8 cellular contexts compared by ENCODE assay signal in the genomic region with DNA sequence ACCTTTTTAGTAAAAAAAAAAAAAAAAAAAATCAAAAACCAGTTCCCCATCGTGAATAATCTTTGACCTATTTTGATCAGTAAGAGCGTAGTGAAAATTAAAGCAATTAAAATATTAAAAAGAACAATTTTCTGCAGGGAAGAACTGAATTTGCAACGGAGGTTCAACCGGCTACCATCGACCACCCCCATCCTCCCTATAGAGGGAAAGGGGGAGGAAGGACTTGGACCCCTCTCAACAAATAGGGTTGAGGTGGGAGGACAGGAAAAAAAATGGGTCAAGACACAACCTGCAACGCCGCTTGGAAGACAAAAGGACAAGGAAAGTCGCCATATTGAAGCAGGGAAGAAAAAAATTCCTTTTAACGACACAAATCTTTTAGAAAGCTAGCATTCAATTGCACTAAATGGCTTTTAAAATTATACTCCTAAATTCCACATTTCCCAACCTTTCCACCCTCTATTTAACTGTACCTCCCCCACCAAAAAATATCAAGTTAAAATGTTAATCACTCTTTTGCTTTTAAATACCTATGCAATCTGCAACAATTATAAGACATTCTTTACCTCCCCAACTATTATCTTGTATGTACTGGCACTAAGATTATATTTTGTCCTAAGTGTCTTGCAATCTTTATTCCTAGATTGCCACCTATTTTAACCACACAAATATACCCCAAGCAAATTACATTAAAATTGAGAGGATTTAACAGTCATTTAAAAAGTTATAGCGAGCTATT. TPM values are rescaled to one million over a fixed set of nuclear protein-coding genes. Genes with fewer than 3 reads are reported as not detected.
DNase-seq lines count a peak whose midpoint lies in the region; ATAC-seq and TF ChIP-seq lines count a peak whose summit lies in the region.

No MANE protein-coding gene starts in this region.

- H3K27ac ChIP-seq in endodermal cell (ENCODE audit: low read depth, low read length): peak overlapping the region; percentile 99
- H3K27ac ChIP-seq in tibial nerve: peak overlapping the region; percentile 94 to 100 (median 97)

- no peak for TF ChIP-seq EP300 in tibial nerve (IDR thresholded peaks at IDR 0.05)

- no peaks in the 10 kb centered on the region for H3K9me3 Mint-ChIP-seq in endodermal cell

- ATAC-seq in Right ventricle myocardium inferior: peak; percentile 11
- ATAC-seq in mucosa of descending colon: no peak

- no peak for TF ChIP-seq POLR2A in tibial nerve (IDR thresholded peaks at IDR 0.05)

- H3K9me3 ChIP-seq in endodermal cell (ENCODE audit: control insufficient read depth, low read length) (no peaks in the 10 kb centered on the region), mucosa of descending colon (no peaks in the 10 kb centered on the region), tibial nerve (no peaks in the 10 kb centered on the region)

- DNase-seq in Right ventricle myocardium inferior (ENCODE audit: missing footprints): no peak
- no peak for DNase-seq in cardiac septum (ENCODE audit: low spot score)
- DNase-seq in NCI-H2107 treated with DMSO at 0.1 percent for 48 hours (lab: John Stamatoyannopoulos, UW; ENCODE audit: unreplicated experiment): peak; percentile 35
- DNase-seq in activated CD4-positive, alpha-beta T cell treated with anti-CD3 and anti-CD28 coated beads for 48 hours: peak; percentile 52
- peak; percentile 84 for DNase-seq in endodermal cell
- peak in 1 of 3 donors; percentile 44 for DNase-seq in mucosa of descending colon
- no peak for DNase-seq in tibial nerve (ENCODE audit: low spot score in 2 of 2)
- DNase-seq in T1000 (lab: John Stamatoyannopoulos, UW): no peak

- peak overlapping the region; percentile 99 for H3K4me3 Mint-ChIP-seq in endodermal cell

- H3K27ac Mint-ChIP-seq in endodermal cell: peak overlapping the region; percentile 100

- TF ChIP-seq CTCF in endodermal cell (conservative IDR thresholded peaks at IDR 0.05): no peak
- TF ChIP-seq CTCF in mucosa of descending colon (IDR thresholded peaks at IDR 0.05): no peak
- no peak for TF ChIP-seq CTCF in tibial nerve (IDR thresholded peaks at IDR 0.05)

- H3K4me3 ChIP-seq in endodermal cell (ENCODE audit: low read length) (peak overlapping the region; percentile 92), mucosa of descending colon (peak overlapping the region; percentile 73), tibial nerve (peak overlapping the region; percentile 66 to 95 (median 90))

- no peaks in the 10 kb centered on the region for H3K27me3 ChIP-seq in endodermal cell (ENCODE audit: control insufficient read depth, insufficient read depth, low read length, poor library complexity, severe bottlenecking)
- no peaks in the 10 kb centered on the region for H3K27me3 ChIP-seq in tibial nerve

- intact Hi-C loops in Right ventricle myocardium inferior (cut with DNase I) (loop anchor here (5.0 kb wide), 1 partner anchor 57 kb away; a partner anchor contains a TSS), cardiac septum (cut with DNase I) (loop anchor here (5.0 kb wide), 3 partner anchors 58 to 927 kb away; a partner anchor contains a TSS), mucosa of descending colon (cut with DNase I, micrococcal nuclease) (no loop called here)

- peak overlapping the region; percentile 100 for H3K9ac ChIP-seq in endodermal cell (ENCODE audit: extremely low read depth, low read length, poor library complexity, severe bottlenecking)

- H3K4me1 ChIP-seq in endodermal cell (ENCODE audit: control insufficient read depth, insufficient read depth, low read length) (peaks cover 2% of the 10 kb centered on the region), mucosa of descending colon (ENCODE audit: low read depth) (peaks cover 34% of the 10 kb centered on the region), tibial nerve (peaks cover 0 to 60% (median 44%) of the 10 kb centered on the region in 4 donors)

- H3K36me3 Mint-ChIP-seq in endodermal cell (ENCODE audit: low read depth): peaks cover 34% of the 10 kb centered on the region

- H3K27me3 Mint-ChIP-seq in endodermal cell (ENCODE audit: insufficient read depth): no peaks in the 10 kb centered on the region

- peaks cover 23% of the 10 kb centered on the region for H3K4me1 Mint-ChIP-seq in endodermal cell

- H3K36me3 ChIP-seq in endodermal cell (ENCODE audit: control insufficient read depth, insufficient read depth, low read length) (peaks cover 53% of the 10 kb centered on the region), mucosa of descending colon (ENCODE audit: low read depth) (no peaks in the 10 kb centered on the region), tibial nerve (peaks cover 8 to 28% (median 15%) of the 10 kb centered on the region in 3 donors)

- WGBS in endodermal cell (ENCODE audit: insufficient coverage in 1 of 2, insufficient read length in 1 of 2), 2 experiments: 0 to 2% methylated on average over 4 to 10 of the region's 10 CpGs
- 0% methylated on average over 10 of the region's 10 CpGs for WGBS in tibial nerve, 2 donors

RNA-seq across cellular contexts. Expression of a gene that starts 1.7 kb away (rescaled TPM):
- total RNA-seq in Right ventricle myocardium inferior: 33.5 TPM
- 30.0 TPM for total RNA-seq in cardiac septum
- total RNA-seq in endodermal cell: 100 to 1,000 TPM; 122 to 126 TPM
- polyA plus RNA-seq in endodermal cell (2013, experiment 1 of 2): 43.2 TPM
- polyA plus RNA-seq in endodermal cell (2013, experiment 2 of 2): 41.9 TPM
- total RNA-seq in mucosa of descending colon: 10 to 100 TPM; 68.5 to 80.3 (median 79.2) TPM
- 10 to 100 TPM; 29.4 to 48.6 (median 39.3) TPM for total RNA-seq in tibial nerve

RNA-seq across cellular contexts. Expression of a gene that starts 2.3 kb away (rescaled TPM):
- total RNA-seq in Right ventricle myocardium inferior: 129 TPM
- total RNA-seq in cardiac septum: 96.1 TPM
- total RNA-seq in endodermal cell: 10 to 100 TPM; 37.6 to 39.7 TPM
- 48.6 TPM for polyA plus RNA-seq in endodermal cell (2013, experiment 1 of 2)
- 45.3 TPM for polyA plus RNA-seq in endodermal cell (2013, experiment 2 of 2)
- total RNA-seq in mucosa of descending colon: 10 to 100 TPM; 38.2 to 63.7 (median 51.1) TPM
- 10 to 100 TPM; 36.9 to 67.7 (median 50.3) TPM for total RNA-seq in tibial nerve

RNA-seq across cellular contexts. Expression of a gene that starts 11.3 kb away (rescaled TPM):
- total RNA-seq in Right ventricle myocardium inferior (1.9 TPM), cardiac septum (4.3 TPM), endodermal cell (10 to 100 TPM; 31.6 to 38.0 TPM), mucosa of descending colon (10 to 100 TPM; 10.6 to 18.4 (median 12.7) TPM), tibial nerve (10 to 100 TPM in 1 of 4 donors, 1 to 10 TPM in 3; 5.5 to 18.0 (median 7.7) TPM)
- 87.3 TPM for polyA plus RNA-seq in endodermal cell (2013, experiment 1 of 2)
- polyA plus RNA-seq in endodermal cell (2013, experiment 2 of 2): 72.0 TPM

RNA-seq across cellular contexts. Expression of a gene that starts 31.5 kb away (rescaled TPM):
- 54.1 TPM for total RNA-seq in Right ventricle myocardium inferior
- total RNA-seq in cardiac septum: 49.1 TPM
- 10 to 100 TPM; 17.9 to 24.3 TPM for total RNA-seq in endodermal cell
- polyA plus RNA-seq in endodermal cell (2013, experiment 1 of 2): 16.9 TPM
- polyA plus RNA-seq in endodermal cell (2013, experiment 2 of 2): 16.7 TPM
- 10 to 100 TPM; 46.5 to 88.8 (median 61.8) TPM for total RNA-seq in mucosa of descending colon
- total RNA-seq in tibial nerve: 10 to 100 TPM; 13.5 to 21.4 (median 20.7) TPM

RNA-seq across cellular contexts. Expression of a gene that starts 44.1 kb away (rescaled TPM):
- 39.5 TPM for total RNA-seq in Right ventricle myocardium inferior
- total RNA-seq in cardiac septum: 44.2 TPM
- 10 to 100 TPM; 84.9 to 89.3 TPM for total RNA-seq in endodermal cell
- polyA plus RNA-seq in endodermal cell (2013, experiment 1 of 2): 65.6 TPM
- 62.9 TPM for polyA plus RNA-seq in endodermal cell (2013, experiment 2 of 2)
- 10 to 100 TPM; 43.0 to 56.0 (median 45.8) TPM for total RNA-seq in mucosa of descending colon
- 10 to 100 TPM; 31.4 to 64.5 (median 36.9) TPM for total RNA-seq in tibial nerve

Comparison
In these comparisons a context has a peak if more than half of its experiments do, and no peak if none do; other contexts are left out.
1. DNase-seq: peak in NCI-H2107 treated with DMSO at 0.1 percent for 48 hours (single experiment), activated CD4-positive, alpha-beta T cell treated with anti-CD3 and anti-CD28 coated beads for 48 hours (single experiment) and endodermal cell (single experiment); none in Right ventricle myocardium inferior (single experiment), cardiac septum (single experiment), tibial nerve (0 of 2) and T1000 (single experiment).
2. intact Hi-C loops: an anchor here in Right ventricle myocardium inferior (5.0 kb wide) and cardiac septum (5.0 kb wide); none called in mucosa of descending colon.
3. Peak in every context shown above with its lines, with median percentiles within 50 percentile points of each other: H3K4me3 ChIP-seq.